ENCODE assay signal across 8 cellular contexts in genomic region chr14:99794156-99794780, GRCh38. TPM values are rescaled to one million over a fixed set of nuclear protein-coding genes. Genes with fewer than 3 reads are reported as not detected.
DNase-seq lines count a peak whose midpoint lies in the region; FAIRE-seq and TF ChIP-seq lines count a peak whose summit lies in the region.

No MANE protein-coding gene starts in this region.

- no peak for DNase-seq in CD8-positive, alpha-beta memory T cell
- no peak for DNase-seq in H1 (ENCODE audit: low read depth in 1 of 2, low spot score in 2 of 2)
- DNase-seq in osteocyte (ENCODE audit: extremely low spot score, unreplicated experiment): no peak
- DNase-seq in NCI-H82 (lab: John Stamatoyannopoulos, UW): no peak
- DNase-seq in activated gamma-delta T cell treated with Interleukin-2 at 50 U/mL for 16 hours: no peak
- DNase-seq in SK-N-DZ (ENCODE audit: low spot score): no peak
- DNase-seq in NCI-H2081 treated with DMSO at 0.1 percent for 48 hours (lab: John Stamatoyannopoulos, UW): no peak

- no peak overlapping the region for H2BK5ac ChIP-seq in H1 (ENCODE audit: low read depth, low read length)

- no peaks in the 10 kb centered on the region for H3K27me3 ChIP-seq in CD8-positive, alpha-beta memory T cell (ENCODE audit: insufficient read depth, low read length, poor library complexity, severe bottlenecking)
- H3K27me3 ChIP-seq in OCI-LY3 (ENCODE audit: low read depth, low read length): no peaks in the 10 kb centered on the region
- H3K27me3 ChIP-seq in H1 (replicated peaks in 1 of 4; ENCODE audit: control insufficient read depth in 3 of 4, extremely low read depth in 1 of 4, insufficient read depth in 3 of 4, low read length in 3 of 4): peaks cover 0 to 8% (median 0%) of the 10 kb centered on the region in 4 experiments; a peak in 3 of 7 replicates

- no peak overlapping the region for H2BK15ac ChIP-seq in H1 (ENCODE audit: low read length)

- H2AK5ac ChIP-seq in H1 (ENCODE audit: low read depth, low read length): no peak overlapping the region

- no peak overlapping the region for H2AFZ ChIP-seq in OCI-LY3 (ENCODE audit: low read depth, low read length)
- no peak overlapping the region for H2AFZ ChIP-seq in H1 (ENCODE audit: low read length)

- no peak overlapping the region for H3K56ac ChIP-seq in H1 (replicated peaks; ENCODE audit: insufficient read length, low read depth, low read length)

- TF ChIP-seq EP300 in H1 (IDR thresholded peaks at IDR 0.05; ENCODE audit: borderline replicate concordance in 1 of 2, low read depth in 2 of 2, low read length in 2 of 2): no peak

- no peak for TF ChIP-seq CTCF in OCI-LY3 (IDR thresholded peaks at IDR 0.05; ENCODE audit: low read depth, low read length)
- TF ChIP-seq CTCF in H1 (IDR thresholded peaks at IDR 0.05; ENCODE audit: control extremely low read depth in 1 of 3, insufficient read depth in 1 of 3, low read depth in 1 of 3, low read length in 3 of 3): no peak
- TF ChIP-seq CTCF in osteocyte (IDR thresholded peaks at IDR 0.05): no peak

- no peak overlapping the region for H3K14ac ChIP-seq in H1 (ENCODE audit: insufficient read length)

- peaks cover 10 to 44% of the 10 kb centered on the region in 2 donors for H3K27me3 Mint-ChIP-seq in CD8-positive, alpha-beta memory T cell
- no peaks in the 10 kb centered on the region for H3K27me3 Mint-ChIP-seq in osteocyte (ENCODE audit: unreplicated experiment)

- no peak overlapping the region for H3K4me3 ChIP-seq in CD8-positive, alpha-beta memory T cell (ENCODE audit: low read length)
- H3K4me3 ChIP-seq in OCI-LY3 (ENCODE audit: low read length) (peak overlapping the region; percentile 82), H1 (ENCODE audit: extremely low read depth in 1 of 4, insufficient read depth in 2 of 4, low read depth in 3 of 4, low read length in 4 of 4) (peak overlapping the region; percentile 65 to 87 (median 72))

- peaks cover 15 to 37% (median 24%) of the 10 kb centered on the region in 3 donors for H3K4me1 Mint-ChIP-seq in CD8-positive, alpha-beta memory T cell
- peaks cover 40% of the 10 kb centered on the region for H3K4me1 Mint-ChIP-seq in osteocyte (ENCODE audit: unreplicated experiment)

- CTCF ChIA-PET in CD8-positive, alpha-beta memory T cell (lab: Charles Lee): no interaction called here
- CTCF ChIA-PET in H1 (lab: Charles Lee; ENCODE audit: partially characterized antibody): interaction anchor here (0.7 to 2.9 kb wide), 5 partner anchors 9 to 482 kb away, joined by 3 to 11 read pairs (median 3); no protein-coding TSS in a partner anchor

- H4K91ac ChIP-seq in H1 (replicated peaks; ENCODE audit: insufficient read length, low read length): no peak overlapping the region

- H3K79me2 ChIP-seq in OCI-LY3 (ENCODE audit: low read length) (peaks cover 58% of the 10 kb centered on the region), H1 (ENCODE audit: control insufficient read depth in 1 of 2, insufficient read depth in 2 of 2, low read length in 2 of 2) (peaks cover 0 to 33% of the 10 kb centered on the region in 2 experiments; a peak in 3 of 4 replicates)

- no peak overlapping the region for H3K27ac ChIP-seq in CD8-positive, alpha-beta memory T cell (ENCODE audit: low read depth, low read length)
- H3K27ac ChIP-seq in OCI-LY3 (ENCODE audit: low read length) (peak overlapping the region; percentile 31; the same call in 1 of the 2 replicates), H1 (ENCODE audit: low read depth, low read length) (no peak overlapping the region)

- no peaks in the 10 kb centered on the region for H3K9me3 Mint-ChIP-seq in CD8-positive, alpha-beta memory T cell
- H3K9me3 Mint-ChIP-seq in osteocyte (ENCODE audit: unreplicated experiment): peaks cover 5% of the 10 kb centered on the region

- H3K79me1 ChIP-seq in H1 (ENCODE audit: low read depth, low read length): no peaks in the 10 kb centered on the region

- no peak overlapping the region for H3K23ac ChIP-seq in H1 (ENCODE audit: insufficient read length)

- no peak overlapping the region for H3K18ac ChIP-seq in H1 (ENCODE audit: extremely low read depth, low read length)

- no peak overlapping the region for H2BK12ac ChIP-seq in H1 (ENCODE audit: low read depth, low read length)

- no peak overlapping the region for H2BK20ac ChIP-seq in H1 (ENCODE audit: low read length)

- no peaks in the 10 kb centered on the region for H3K9me3 ChIP-seq in CD8-positive, alpha-beta memory T cell (ENCODE audit: low read length)
- H3K9me3 ChIP-seq in OCI-LY3 (ENCODE audit: insufficient read depth, low read length) (0 out of 2 replicates have a peak, but pooled peaks cover 5% of the 10 kb centered on the region), H1 (ENCODE audit: insufficient read depth in 2 of 2, low read depth in 1 of 2, low read length in 1 of 2) (no peaks in the 10 kb centered on the region)

- no peak for TF ChIP-seq POLR2A in H1 (IDR thresholded peaks at IDR 0.05; ENCODE audit: control extremely low read depth in 1 of 2, low read depth in 2 of 2, low read length in 2 of 2)

- POLR2A ChIA-PET in CD8-positive, alpha-beta memory T cell (lab: Charles Lee): no interaction called here
- POLR2A ChIA-PET in H1 (lab: Charles Lee; ENCODE audit: partially characterized antibody): interaction anchor here (0.9 to 1.0 kb wide), 2 partner anchors 13 to 26 kb away, joined by 3 to 4 read pairs; no protein-coding TSS in a partner anchor

- no peak overlapping the region for H3K4ac ChIP-seq in H1 (replicated peaks; ENCODE audit: insufficient read length, low read depth, low read length)

- H3K23me2 ChIP-seq in H1 (ENCODE audit: low read depth, low read length): peaks cover 4% of the 10 kb centered on the region; the same call in 1 of the 2 replicates

- H2BK120ac ChIP-seq in H1 (replicated peaks; ENCODE audit: low read depth, low read length): no peak overlapping the region

- no peaks in the 10 kb centered on the region for H3K36me3 ChIP-seq in CD8-positive, alpha-beta memory T cell (ENCODE audit: insufficient read depth, low read length)
- H3K36me3 ChIP-seq in OCI-LY3 (replicated peaks; ENCODE audit: low read depth, low read length) (peaks cover 22% of the 10 kb centered on the region), H1 (ENCODE audit: control insufficient read depth in 2 of 4, insufficient read depth in 4 of 4, low read length in 3 of 4) (no peaks in the 10 kb centered on the region)

- FAIRE-seq in H1 (lab: Jason Lieb, UNC): no peak

- H4K20me1 ChIP-seq in OCI-LY3 (ENCODE audit: insufficient read depth, low read length) (0 out of 2 replicates have a peak, but pooled peaks cover 11% of the 10 kb centered on the region), H1 (replicated peaks in 1 of 2; ENCODE audit: control insufficient read depth in 1 of 2, insufficient read depth in 2 of 2, low read length in 2 of 2) (no peaks in the 10 kb centered on the region)

- peak overlapping the region; percentile 81 for H3K9ac ChIP-seq in OCI-LY3 (ENCODE audit: low read length)
- peak overlapping the region in 1 of 4 experiments; percentile 71; a peak in 2 of 7 replicates for H3K9ac ChIP-seq in H1 (replicated peaks in 1 of 4; ENCODE audit: extremely low read depth in 1 of 4, low read depth in 3 of 4, low read length in 3 of 4)

- H4K5ac ChIP-seq in H1 (ENCODE audit: insufficient read length, low read depth, low read length): no peak overlapping the region

- peak overlapping the region in 3 of 8 donors; percentile 12 to 40 (median 23) for H3K27ac Mint-ChIP-seq in CD8-positive, alpha-beta memory T cell
- peak overlapping the region; percentile 73 for H3K27ac Mint-ChIP-seq in osteocyte (ENCODE audit: unreplicated experiment)

- no peak for TF ChIP-seq RAD21 in H1 (IDR thresholded peaks at IDR 0.05 in 1 of 2, conservative IDR thresholded peaks at IDR 0.05 in 1 of 2; ENCODE audit: low read depth in 2 of 2, low read length in 2 of 2)

- H4K8ac ChIP-seq in H1 (ENCODE audit: extremely low read depth, insufficient read depth, low read length): no peak overlapping the region

- H3K4me2 ChIP-seq in OCI-LY3 (ENCODE audit: low read length) (peak overlapping the region; percentile 88), H1 (ENCODE audit: insufficient read depth in 1 of 2, low read depth in 2 of 2, low read length in 2 of 2) (peak overlapping the region; percentile 56 to 66)

- peaks cover 7% of the 10 kb centered on the region for H3K4me1 ChIP-seq in CD8-positive, alpha-beta memory T cell (ENCODE audit: insufficient read depth, low read length)
- H3K4me1 ChIP-seq in OCI-LY3 (ENCODE audit: low read length) (peaks cover 20% of the 10 kb centered on the region), H1 (replicated peaks in 1 of 4; ENCODE audit: control insufficient read depth in 3 of 4, insufficient read depth in 4 of 4, low read length in 3 of 4) (peaks cover 0 to 8% (median 2%) of the 10 kb centered on the region in 4 experiments; a peak in 4 of 7 replicates)

- peak overlapping the region; percentile 69 to 75 (median 71) for H3K4me3 Mint-ChIP-seq in CD8-positive, alpha-beta memory T cell
- peak overlapping the region; percentile 80 for H3K4me3 Mint-ChIP-seq in osteocyte (ENCODE audit: unreplicated experiment)

- H3K36me3 Mint-ChIP-seq in CD8-positive, alpha-beta memory T cell: no peaks in the 10 kb centered on the region
- peaks cover 3% of the 10 kb centered on the region for H3K36me3 Mint-ChIP-seq in osteocyte (ENCODE audit: unreplicated experiment)

- 56% methylated on average over 4 of the region's 4 CpGs; no CpG with 5 or more reads in 1 of the 2 experiments for WGBS in H1 (ENCODE audit: extremely low coverage in 1 of 2, insufficient coverage in 1 of 2, insufficient read length in 1 of 2, insufficient replicate concordance in 2 of 2, low coverage in 1 of 2, low lambda C conversion rate in 2 of 2, missing lambda C conversion rate in 1 of 2), 2 experiments

RNA-seq across cellular contexts. Expression of gene EML1, which starts 1.1 kb away (rescaled TPM):
- 1 to 10 TPM; 1.3 to 1.7 TPM for total RNA-seq in CD8-positive, alpha-beta memory T cell
- polyA plus RNA-seq in CD8-positive, alpha-beta memory T cell: not detected
- total RNA-seq in H1 (2021; fragmentation: NEBNext Ultra II Directional; extraction: Animal tissue kit (Norgen Biotek cat#: 25700)): 24.7 and 32.9 TPM in 2 replicates
- 9.8 and 11.1 TPM in 2 replicates for polyA plus RNA-seq in H1 (2011; rRNA removed)
- polyA plus RNA-seq in H1 (2011; cell fraction: cytosol; rRNA removed): 11.8 TPM
- 30.9 TPM for polyA plus RNA-seq in H1 (2011; cell fraction: nucleus; rRNA removed)
- polyA plus RNA-seq in H1 (2012, experiment 1 of 2): 16.6 to 36.3 TPM (median 23.0 TPM) in 4 replicates
- polyA plus RNA-seq in H1 (2012, experiment 2 of 2): 3.3 TPM
- polyA plus RNA-seq in H1 (2013, experiment 1 of 2): 6.5 TPM
- polyA plus RNA-seq in H1 (2013, experiment 2 of 2): 6.7 TPM
- polyA minus RNA-seq in H1 (2011; rRNA and poly(A)+ RNA removed): 55.1 and 82.5 TPM in 2 replicates
- polyA minus RNA-seq in H1 (2011; cell fraction: cytosol; rRNA and poly(A)+ RNA removed): 20.8 TPM
- 60.8 TPM for polyA minus RNA-seq in H1 (2011; cell fraction: nucleus; rRNA and poly(A)+ RNA removed)
- total RNA-seq in osteocyte: 34.8 and 38.1 TPM in 2 replicates
- polyA plus RNA-seq in SK-N-DZ (2014; cell fraction: cytosol; rRNA removed): 15.2 and 15.4 TPM in 2 replicates
- polyA plus RNA-seq in SK-N-DZ (2014; cell fraction: nucleus; rRNA removed): 11.4 and 12.6 TPM in 2 replicates
